Comparison of ENCODE assay signal across 1 cellular context in the genomic region with DNA sequence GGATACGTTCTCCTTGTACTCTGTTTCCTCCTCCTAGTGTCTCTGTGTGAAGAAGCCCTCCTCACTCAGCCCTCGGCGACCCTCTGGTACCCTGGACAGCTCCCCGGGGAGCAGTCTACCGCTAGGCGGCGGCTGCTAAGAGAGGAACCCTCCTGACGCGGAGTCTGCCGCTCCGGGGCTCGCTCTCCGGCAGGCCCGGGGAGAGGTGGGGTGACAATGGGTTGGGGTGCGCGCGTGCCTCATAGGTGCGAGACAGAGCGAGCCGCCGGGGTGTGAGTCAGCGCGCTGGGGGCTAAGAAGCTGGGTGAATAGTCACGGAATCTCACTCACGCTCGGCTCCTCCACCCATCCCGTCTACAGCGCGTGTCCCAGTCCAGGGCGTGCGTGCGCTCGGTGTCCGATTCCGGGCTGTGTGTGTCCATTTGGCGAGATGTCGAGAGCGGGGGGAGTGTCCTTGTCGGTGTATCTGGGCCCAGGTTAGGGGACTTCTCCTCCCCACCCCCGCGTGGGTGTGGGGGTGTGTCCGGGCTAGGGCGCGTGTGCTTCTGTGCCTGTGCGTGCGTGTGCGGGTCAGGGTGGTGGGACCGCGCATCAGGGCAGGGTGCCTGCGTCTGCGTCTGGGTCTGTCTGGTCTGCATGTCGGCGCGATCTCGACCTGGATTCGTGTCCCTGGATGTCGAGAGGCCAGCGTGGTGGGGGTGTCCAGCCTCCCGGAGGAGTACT.
A peak's percentile ranks its signal among the peaks of the same experiment; 100 is the strongest.
TF ChIP-seq lines count a peak whose summit lies in the region.

No MANE protein-coding gene starts in this region.

TF ChIP-seq in HepG2, 621 proteins besides CTCF, POLR2A, EP300 and RAD21 (continued from another document and continues in another):
- TF ChIP-seq, protein P1, sequence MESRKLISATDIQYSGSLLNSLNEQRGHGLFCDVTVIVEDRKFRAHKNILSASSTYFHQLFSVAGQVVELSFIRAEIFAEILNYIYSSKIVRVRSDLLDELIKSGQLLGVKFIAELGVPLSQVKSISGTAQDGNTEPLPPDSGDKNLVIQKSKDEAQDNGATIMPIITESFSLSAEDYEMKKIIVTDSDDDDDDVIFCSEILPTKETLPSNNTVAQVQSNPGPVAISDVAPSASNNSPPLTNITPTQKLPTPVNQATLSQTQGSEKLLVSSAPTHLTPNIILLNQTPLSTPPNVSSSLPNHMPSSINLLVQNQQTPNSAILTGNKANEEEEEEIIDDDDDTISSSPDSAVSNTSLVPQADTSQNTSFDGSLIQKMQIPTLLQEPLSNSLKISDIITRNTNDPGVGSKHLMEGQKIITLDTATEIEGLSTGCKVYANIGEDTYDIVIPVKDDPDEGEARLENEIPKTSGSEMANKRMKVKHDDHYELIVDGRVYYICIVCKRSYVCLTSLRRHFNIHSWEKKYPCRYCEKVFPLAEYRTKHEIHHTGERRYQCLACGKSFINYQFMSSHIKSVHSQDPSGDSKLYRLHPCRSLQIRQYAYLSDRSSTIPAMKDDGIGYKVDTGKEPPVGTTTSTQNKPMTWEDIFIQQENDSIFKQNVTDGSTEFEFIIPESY (CRISPR knock-in tag; IDR thresholded peaks at IDR 0.05) = peak; percentile 72
- TF ChIP-seq SP1 (IDR thresholded peaks at IDR 0.05) = no peak
- 0 out of 2 replicates have a peak, but pooled peaks have one; percentile 41 for TF ChIP-seq SP1 (CRISPR knock-in tag; IDR thresholded peaks at IDR 0.05)
- TF ChIP-seq SATB2 (CRISPR knock-in tag; IDR thresholded peaks at IDR 0.05) = 0 out of 2 replicates have a peak, but pooled peaks have one; percentile 79
- no peak for TF ChIP-seq DNMT1 (CRISPR knock-in tag; IDR thresholded peaks at IDR 0.05)
- TF ChIP-seq, protein P2, sequence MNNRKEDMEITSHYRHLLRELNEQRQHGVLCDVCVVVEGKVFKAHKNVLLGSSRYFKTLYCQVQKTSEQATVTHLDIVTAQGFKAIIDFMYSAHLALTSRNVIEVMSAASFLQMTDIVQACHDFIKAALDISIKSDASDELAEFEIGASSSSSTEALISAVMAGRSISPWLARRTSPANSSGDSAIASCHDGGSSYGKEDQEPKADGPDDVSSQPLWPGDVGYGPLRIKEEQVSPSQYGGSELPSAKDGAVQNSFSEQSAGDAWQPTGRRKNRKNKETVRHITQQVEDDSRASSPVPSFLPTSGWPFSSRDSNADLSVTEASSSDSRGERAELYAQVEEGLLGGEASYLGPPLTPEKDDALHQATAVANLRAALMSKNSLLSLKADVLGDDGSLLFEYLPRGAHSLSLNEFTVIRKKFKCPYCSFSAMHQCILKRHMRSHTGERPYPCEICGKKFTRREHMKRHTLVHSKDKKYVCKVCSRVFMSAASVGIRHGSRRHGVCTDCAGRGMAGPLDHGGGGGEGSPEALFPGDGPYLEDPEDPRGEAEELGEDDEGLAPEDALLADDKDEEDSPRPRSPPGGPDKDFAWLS (CRISPR knock-in tag; IDR thresholded peaks at IDR 0.05; ENCODE audit: borderline replicate concordance) = no peak
- peak; percentile 97 for TF ChIP-seq ZFYVE20 (CRISPR knock-in tag; IDR thresholded peaks at IDR 0.05; ENCODE audit: borderline replicate concordance, low read depth)
- no peak for TF ChIP-seq ZNF550 (CRISPR knock-in tag; IDR thresholded peaks at IDR 0.05; ENCODE audit: borderline replicate concordance)
- TF ChIP-seq, protein P3, sequence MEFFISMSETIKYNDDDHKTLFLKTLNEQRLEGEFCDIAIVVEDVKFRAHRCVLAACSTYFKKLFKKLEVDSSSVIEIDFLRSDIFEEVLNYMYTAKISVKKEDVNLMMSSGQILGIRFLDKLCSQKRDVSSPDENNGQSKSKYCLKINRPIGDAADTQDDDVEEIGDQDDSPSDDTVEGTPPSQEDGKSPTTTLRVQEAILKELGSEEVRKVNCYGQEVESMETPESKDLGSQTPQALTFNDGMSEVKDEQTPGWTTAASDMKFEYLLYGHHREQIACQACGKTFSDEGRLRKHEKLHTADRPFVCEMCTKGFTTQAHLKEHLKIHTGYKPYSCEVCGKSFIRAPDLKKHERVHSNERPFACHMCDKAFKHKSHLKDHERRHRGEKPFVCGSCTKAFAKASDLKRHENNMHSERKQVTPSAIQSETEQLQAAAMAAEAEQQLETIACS (CRISPR knock-in tag; IDR thresholded peaks at IDR 0.05) = no peak
- TF ChIP-seq, protein P4, sequence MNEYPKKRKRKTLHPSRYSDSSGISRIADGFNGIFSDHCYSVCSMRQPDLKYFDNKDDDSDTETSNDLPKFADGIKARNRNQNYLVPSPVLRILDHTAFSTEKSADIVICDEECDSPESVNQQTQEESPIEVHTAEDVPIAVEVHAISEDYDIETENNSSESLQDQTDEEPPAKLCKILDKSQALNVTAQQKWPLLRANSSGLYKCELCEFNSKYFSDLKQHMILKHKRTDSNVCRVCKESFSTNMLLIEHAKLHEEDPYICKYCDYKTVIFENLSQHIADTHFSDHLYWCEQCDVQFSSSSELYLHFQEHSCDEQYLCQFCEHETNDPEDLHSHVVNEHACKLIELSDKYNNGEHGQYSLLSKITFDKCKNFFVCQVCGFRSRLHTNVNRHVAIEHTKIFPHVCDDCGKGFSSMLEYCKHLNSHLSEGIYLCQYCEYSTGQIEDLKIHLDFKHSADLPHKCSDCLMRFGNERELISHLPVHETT (CRISPR knock-in tag; conservative IDR thresholded peaks at IDR 0.05) = peak; percentile 78; the same call in 1 of the 2 replicates
- no peak for TF ChIP-seq NFIC (IDR thresholded peaks at IDR 0.05; ENCODE audit: low read length)
- peak; percentile 78; the same call in 1 of the 2 replicates for TF ChIP-seq ZNF546 (CRISPR knock-in tag; conservative IDR thresholded peaks at IDR 0.05)
- 0 out of 2 replicates have a peak, but pooled peaks have one; percentile 41 for TF ChIP-seq REPIN1 (CRISPR knock-in tag; IDR thresholded peaks at IDR 0.05; ENCODE audit: borderline replicate concordance, low read depth)
- TF ChIP-seq, protein P5, sequence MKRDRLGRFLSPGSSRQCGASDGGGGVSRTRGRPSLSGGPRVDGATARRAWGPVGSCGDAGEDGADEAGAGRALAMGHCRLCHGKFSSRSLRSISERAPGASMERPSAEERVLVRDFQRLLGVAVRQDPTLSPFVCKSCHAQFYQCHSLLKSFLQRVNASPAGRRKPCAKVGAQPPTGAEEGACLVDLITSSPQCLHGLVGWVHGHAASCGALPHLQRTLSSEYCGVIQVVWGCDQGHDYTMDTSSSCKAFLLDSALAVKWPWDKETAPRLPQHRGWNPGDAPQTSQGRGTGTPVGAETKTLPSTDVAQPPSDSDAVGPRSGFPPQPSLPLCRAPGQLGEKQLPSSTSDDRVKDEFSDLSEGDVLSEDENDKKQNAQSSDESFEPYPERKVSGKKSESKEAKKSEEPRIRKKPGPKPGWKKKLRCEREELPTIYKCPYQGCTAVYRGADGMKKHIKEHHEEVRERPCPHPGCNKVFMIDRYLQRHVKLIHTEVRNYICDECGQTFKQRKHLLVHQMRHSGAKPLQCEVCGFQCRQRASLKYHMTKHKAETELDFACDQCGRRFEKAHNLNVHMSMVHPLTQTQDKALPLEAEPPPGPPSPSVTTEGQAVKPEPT (CRISPR knock-in tag; IDR thresholded peaks at IDR 0.05; ENCODE audit: low read depth) = peak; percentile 79
- TF ChIP-seq, protein P6, sequence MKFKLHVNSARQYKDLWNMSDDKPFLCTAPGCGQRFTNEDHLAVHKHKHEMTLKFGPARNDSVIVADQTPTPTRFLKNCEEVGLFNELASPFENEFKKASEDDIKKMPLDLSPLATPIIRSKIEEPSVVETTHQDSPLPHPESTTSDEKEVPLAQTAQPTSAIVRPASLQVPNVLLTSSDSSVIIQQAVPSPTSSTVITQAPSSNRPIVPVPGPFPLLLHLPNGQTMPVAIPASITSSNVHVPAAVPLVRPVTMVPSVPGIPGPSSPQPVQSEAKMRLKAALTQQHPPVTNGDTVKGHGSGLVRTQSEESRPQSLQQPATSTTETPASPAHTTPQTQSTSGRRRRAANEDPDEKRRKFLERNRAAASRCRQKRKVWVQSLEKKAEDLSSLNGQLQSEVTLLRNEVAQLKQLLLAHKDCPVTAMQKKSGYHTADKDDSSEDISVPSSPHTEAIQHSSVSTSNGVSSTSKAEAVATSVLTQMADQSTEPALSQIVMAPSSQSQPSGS (CRISPR knock-in tag; IDR thresholded peaks at IDR 0.05) = peak; percentile 87
- TF ChIP-seq, protein P7, sequence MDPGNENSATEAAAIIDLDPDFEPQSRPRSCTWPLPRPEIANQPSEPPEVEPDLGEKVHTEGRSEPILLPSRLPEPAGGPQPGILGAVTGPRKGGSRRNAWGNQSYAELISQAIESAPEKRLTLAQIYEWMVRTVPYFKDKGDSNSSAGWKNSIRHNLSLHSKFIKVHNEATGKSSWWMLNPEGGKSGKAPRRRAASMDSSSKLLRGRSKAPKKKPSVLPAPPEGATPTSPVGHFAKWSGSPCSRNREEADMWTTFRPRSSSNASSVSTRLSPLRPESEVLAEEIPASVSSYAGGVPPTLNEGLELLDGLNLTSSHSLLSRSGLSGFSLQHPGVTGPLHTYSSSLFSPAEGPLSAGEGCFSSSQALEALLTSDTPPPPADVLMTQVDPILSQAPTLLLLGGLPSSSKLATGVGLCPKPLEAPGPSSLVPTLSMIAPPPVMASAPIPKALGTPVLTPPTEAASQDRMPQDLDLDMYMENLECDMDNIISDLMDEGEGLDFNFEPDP (CRISPR knock-in tag; conservative IDR thresholded peaks at IDR 0.05) = no peak
- TF ChIP-seq KDM3A (CRISPR knock-in tag; IDR thresholded peaks at IDR 0.05; ENCODE audit: low read depth) = peak; percentile 54; the same call in 1 of the 2 replicates
- peak; percentile 61; the same call in 1 of the 2 replicates for TF ChIP-seq ZNF564 (CRISPR knock-in tag; IDR thresholded peaks at IDR 0.05)
- TF ChIP-seq ZFP36L1 (CRISPR knock-in tag; IDR thresholded peaks at IDR 0.05) = no peak
- TF ChIP-seq, protein P8, sequence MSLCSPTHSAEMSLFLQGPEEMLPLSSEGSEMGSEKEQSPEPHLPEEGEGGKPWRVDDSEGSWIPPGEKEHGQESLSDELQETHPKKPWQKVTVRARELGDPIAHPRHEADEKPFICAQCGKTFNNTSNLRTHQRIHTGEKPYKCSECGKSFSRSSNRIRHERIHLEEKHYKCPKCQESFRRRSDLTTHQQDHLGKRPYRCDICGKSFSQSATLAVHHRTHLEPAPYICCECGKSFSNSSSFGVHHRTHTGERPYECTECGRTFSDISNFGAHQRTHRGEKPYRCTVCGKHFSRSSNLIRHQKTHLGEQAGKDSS (CRISPR knock-in tag; IDR thresholded peaks at IDR 0.05; ENCODE audit: borderline replicate concordance, low read depth) = peak; percentile 66; the same call in 1 of the 2 replicates
- 0 out of 2 replicates have a peak, but pooled peaks have one; percentile 20 for TF ChIP-seq ZNF547 (CRISPR knock-in tag; IDR thresholded peaks at IDR 0.05)
- peak; percentile 68 for TF ChIP-seq SIX1 (CRISPR knock-in tag; IDR thresholded peaks at IDR 0.05; ENCODE audit: borderline replicate concordance)
- TF ChIP-seq HOXA9 (CRISPR knock-in tag; IDR thresholded peaks at IDR 0.05; ENCODE audit: borderline replicate concordance) = peak; percentile 93
- TF ChIP-seq, protein P9, sequence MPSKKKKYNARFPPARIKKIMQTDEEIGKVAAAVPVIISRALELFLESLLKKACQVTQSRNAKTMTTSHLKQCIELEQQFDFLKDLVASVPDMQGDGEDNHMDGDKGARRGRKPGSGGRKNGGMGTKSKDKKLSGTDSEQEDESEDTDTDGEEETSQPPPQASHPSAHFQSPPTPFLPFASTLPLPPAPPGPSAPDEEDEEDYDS (CRISPR knock-in tag; IDR thresholded peaks at IDR 0.05) = peak; percentile 33; the same call in 1 of the 2 replicates
- TF ChIP-seq, protein P10, sequence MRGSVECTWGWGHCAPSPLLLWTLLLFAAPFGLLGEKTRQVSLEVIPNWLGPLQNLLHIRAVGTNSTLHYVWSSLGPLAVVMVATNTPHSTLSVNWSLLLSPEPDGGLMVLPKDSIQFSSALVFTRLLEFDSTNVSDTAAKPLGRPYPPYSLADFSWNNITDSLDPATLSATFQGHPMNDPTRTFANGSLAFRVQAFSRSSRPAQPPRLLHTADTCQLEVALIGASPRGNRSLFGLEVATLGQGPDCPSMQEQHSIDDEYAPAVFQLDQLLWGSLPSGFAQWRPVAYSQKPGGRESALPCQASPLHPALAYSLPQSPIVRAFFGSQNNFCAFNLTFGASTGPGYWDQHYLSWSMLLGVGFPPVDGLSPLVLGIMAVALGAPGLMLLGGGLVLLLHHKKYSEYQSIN (CRISPR knock-in tag; IDR thresholded peaks at IDR 0.05; ENCODE audit: borderline replicate concordance) = no peak
- TF ChIP-seq PHF8 (CRISPR knock-in tag; IDR thresholded peaks at IDR 0.05) = peak; percentile 49; the same call in 1 of the 2 replicates
- 0 out of 2 replicates have a peak, but pooled peaks have one; percentile 76 for TF ChIP-seq ZNF816 (CRISPR knock-in tag; IDR thresholded peaks at IDR 0.05; ENCODE audit: borderline replicate concordance)
- TF ChIP-seq, protein P11, sequence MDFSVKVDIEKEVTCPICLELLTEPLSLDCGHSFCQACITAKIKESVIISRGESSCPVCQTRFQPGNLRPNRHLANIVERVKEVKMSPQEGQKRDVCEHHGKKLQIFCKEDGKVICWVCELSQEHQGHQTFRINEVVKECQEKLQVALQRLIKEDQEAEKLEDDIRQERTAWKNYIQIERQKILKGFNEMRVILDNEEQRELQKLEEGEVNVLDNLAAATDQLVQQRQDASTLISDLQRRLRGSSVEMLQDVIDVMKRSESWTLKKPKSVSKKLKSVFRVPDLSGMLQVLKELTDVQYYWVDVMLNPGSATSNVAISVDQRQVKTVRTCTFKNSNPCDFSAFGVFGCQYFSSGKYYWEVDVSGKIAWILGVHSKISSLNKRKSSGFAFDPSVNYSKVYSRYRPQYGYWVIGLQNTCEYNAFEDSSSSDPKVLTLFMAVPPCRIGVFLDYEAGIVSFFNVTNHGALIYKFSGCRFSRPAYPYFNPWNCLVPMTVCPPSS (IDR thresholded peaks at IDR 0.05) = no peak
- TF ChIP-seq, protein P12, sequence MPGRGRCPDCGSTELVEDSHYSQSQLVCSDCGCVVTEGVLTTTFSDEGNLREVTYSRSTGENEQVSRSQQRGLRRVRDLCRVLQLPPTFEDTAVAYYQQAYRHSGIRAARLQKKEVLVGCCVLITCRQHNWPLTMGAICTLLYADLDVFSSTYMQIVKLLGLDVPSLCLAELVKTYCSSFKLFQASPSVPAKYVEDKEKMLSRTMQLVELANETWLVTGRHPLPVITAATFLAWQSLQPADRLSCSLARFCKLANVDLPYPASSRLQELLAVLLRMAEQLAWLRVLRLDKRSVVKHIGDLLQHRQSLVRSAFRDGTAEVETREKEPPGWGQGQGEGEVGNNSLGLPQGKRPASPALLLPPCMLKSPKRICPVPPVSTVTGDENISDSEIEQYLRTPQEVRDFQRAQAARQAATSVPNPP (CRISPR knock-in tag; IDR thresholded peaks at IDR 0.05) = no peak
- TF ChIP-seq, protein P13, sequence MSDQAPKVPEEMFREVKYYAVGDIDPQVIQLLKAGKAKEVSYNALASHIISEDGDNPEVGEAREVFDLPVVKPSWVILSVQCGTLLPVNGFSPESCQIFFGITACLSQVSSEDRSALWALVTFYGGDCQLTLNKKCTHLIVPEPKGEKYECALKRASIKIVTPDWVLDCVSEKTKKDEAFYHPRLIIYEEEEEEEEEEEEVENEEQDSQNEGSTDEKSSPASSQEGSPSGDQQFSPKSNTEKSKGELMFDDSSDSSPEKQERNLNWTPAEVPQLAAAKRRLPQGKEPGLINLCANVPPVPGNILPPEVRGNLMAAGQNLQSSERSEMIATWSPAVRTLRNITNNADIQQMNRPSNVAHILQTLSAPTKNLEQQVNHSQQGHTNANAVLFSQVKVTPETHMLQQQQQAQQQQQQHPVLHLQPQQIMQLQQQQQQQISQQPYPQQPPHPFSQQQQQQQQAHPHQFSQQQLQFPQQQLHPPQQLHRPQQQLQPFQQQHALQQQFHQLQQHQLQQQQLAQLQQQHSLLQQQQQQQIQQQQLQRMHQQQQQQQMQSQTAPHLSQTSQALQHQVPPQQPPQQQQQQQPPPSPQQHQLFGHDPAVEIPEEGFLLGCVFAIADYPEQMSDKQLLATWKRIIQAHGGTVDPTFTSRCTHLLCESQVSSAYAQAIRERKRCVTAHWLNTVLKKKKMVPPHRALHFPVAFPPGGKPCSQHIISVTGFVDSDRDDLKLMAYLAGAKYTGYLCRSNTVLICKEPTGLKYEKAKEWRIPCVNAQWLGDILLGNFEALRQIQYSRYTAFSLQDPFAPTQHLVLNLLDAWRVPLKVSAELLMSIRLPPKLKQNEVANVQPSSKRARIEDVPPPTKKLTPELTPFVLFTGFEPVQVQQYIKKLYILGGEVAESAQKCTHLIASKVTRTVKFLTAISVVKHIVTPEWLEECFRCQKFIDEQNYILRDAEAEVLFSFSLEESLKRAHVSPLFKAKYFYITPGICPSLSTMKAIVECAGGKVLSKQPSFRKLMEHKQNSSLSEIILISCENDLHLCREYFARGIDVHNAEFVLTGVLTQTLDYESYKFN (CRISPR knock-in tag; conservative IDR thresholded peaks at IDR 0.05) = no peak
